In genomic region chr22:30426395-30427353, GRCh38 we compare ENCODE assay signal across 8 cellular contexts. TPM values are rescaled to one million over a fixed set of nuclear protein-coding genes. Genes with fewer than 3 reads are reported as not detected.
A peak's percentile ranks its signal among the peaks of the same experiment; 100 is the strongest.
DNase-seq lines count a peak whose midpoint lies in the region; ATAC-seq and TF ChIP-seq lines count a peak whose summit lies in the region.

No MANE protein-coding gene starts in this region.

- DNase-seq in Daoy (ENCODE audit: low read depth) (peak; percentile 88), NB4 (ENCODE audit: low read depth) (peak; percentile 80), cardiac muscle cell (ENCODE audit: low read depth in 1 of 2, low spot score in 1 of 2) (peak; percentile 72 to 78), pons (ENCODE audit: low spot score) (peak; percentile 58), tibial nerve (ENCODE audit: low spot score in 2 of 2) (peak; percentile 46 to 77)
- peak; percentile 86 for DNase-seq in activated naive CD8-positive, alpha-beta T cell treated with anti-CD3 and anti-CD28 coated beads for 36 hours

- peak overlapping the region; percentile 75 for H3K9ac ChIP-seq in SU-DHL-6 (ENCODE audit: low read length)

- H3K9me3 ChIP-seq in SU-DHL-6 (ENCODE audit: insufficient read depth, low read length) (no peaks in the 10 kb centered on the region), cardiac muscle cell (ENCODE audit: low read depth) (no peaks in the 10 kb centered on the region), tibial nerve (no peaks in the 10 kb centered on the region)

- TF ChIP-seq POLR2A in NB4 (IDR thresholded peaks at IDR 0.05; ENCODE audit: extremely low read depth, insufficient read length) (no peak), tibial nerve (IDR thresholded peaks at IDR 0.05) (no peak)

- no peaks in the 10 kb centered on the region for H4K20me1 ChIP-seq in SU-DHL-6 (ENCODE audit: low read depth, low read length)

- no peak for ATAC-seq in HG02571 (IDR thresholded peaks at IDR 0.05; ENCODE audit: unreplicated experiment)

- H3K36me3 ChIP-seq in SU-DHL-6 (ENCODE audit: low read length), result no peaks in the 10 kb centered on the region
- peaks cover 4% of the 10 kb centered on the region for H3K36me3 ChIP-seq in cardiac muscle cell
- H3K36me3 ChIP-seq in tibial nerve, result no peaks in the 10 kb centered on the region

- peak overlapping the region; percentile 91 for H3K4me3 Mint-ChIP-seq in activated naive CD8-positive, alpha-beta T cell treated with anti-CD3 and anti-CD28 coated beads for 36 hours

- WGBS in tibial nerve, 2 donors, result 34 to 42% methylated on average over 23 to 28 of the region's 29 CpGs

- H3K9me2 ChIP-seq in SU-DHL-6 (replicated peaks; ENCODE audit: insufficient read depth, low read length), result no peaks in the 10 kb centered on the region

- peaks cover 34% of the 10 kb centered on the region for H3K4me1 Mint-ChIP-seq in activated naive CD8-positive, alpha-beta T cell treated with anti-CD3 and anti-CD28 coated beads for 36 hours

- H3K4me1 ChIP-seq in cardiac muscle cell (ENCODE audit: low read depth), result peaks cover 11% of the 10 kb centered on the region
- H3K4me1 ChIP-seq in tibial nerve, result peaks cover 6 to 41% (median 27%) of the 10 kb centered on the region in 4 donors

- peaks cover 14% of the 10 kb centered on the region; the same call in 1 of the 2 replicates for H3F3A ChIP-seq in SU-DHL-6 (ENCODE audit: insufficient read depth)

- H2AFZ ChIP-seq in SU-DHL-6 (ENCODE audit: low read depth, low read length, severe bottlenecking), result no peak overlapping the region

- H3K79me2 ChIP-seq in SU-DHL-6 (ENCODE audit: insufficient read depth, low read length), result peaks cover 5% of the 10 kb centered on the region; the same call in 1 of the 2 replicates

- H3K27me3 Mint-ChIP-seq in activated naive CD8-positive, alpha-beta T cell treated with anti-CD3 and anti-CD28 coated beads for 36 hours, result no peaks in the 10 kb centered on the region

- peak in 1 of 2 donors; percentile 63 for TF ChIP-seq EP300 in tibial nerve (IDR thresholded peaks at IDR 0.05)

- TF ChIP-seq CTCF in NB4 (IDR thresholded peaks at IDR 0.05; ENCODE audit: low read depth, low read length), result peak; percentile 50
- TF ChIP-seq CTCF in SU-DHL-6 (IDR thresholded peaks at IDR 0.05; ENCODE audit: insufficient read depth, low read length, poor library complexity, severe bottlenecking), result peak; percentile 35
- TF ChIP-seq CTCF in cardiac muscle cell (IDR thresholded peaks at IDR 0.05; ENCODE audit: low read depth, low read length), result peak; percentile 73
- peak; percentile 43 to 65 (median 53) for TF ChIP-seq CTCF in tibial nerve (IDR thresholded peaks at IDR 0.05)

- H3K9me3 Mint-ChIP-seq in activated naive CD8-positive, alpha-beta T cell treated with anti-CD3 and anti-CD28 coated beads for 36 hours, result no peaks in the 10 kb centered on the region

- H3K27ac Mint-ChIP-seq in activated naive CD8-positive, alpha-beta T cell treated with anti-CD3 and anti-CD28 coated beads for 36 hours, result peak overlapping the region; percentile 95

- peak overlapping the region; percentile 97 for H3K4me2 ChIP-seq in SU-DHL-6 (ENCODE audit: low read depth, low read length, poor library complexity, severe bottlenecking)

- H3K27me3 ChIP-seq in SU-DHL-6 (ENCODE audit: low read length), result no peaks in the 10 kb centered on the region
- H3K27me3 ChIP-seq in cardiac muscle cell, result no peaks in the 10 kb centered on the region
- no peaks in the 10 kb centered on the region for H3K27me3 ChIP-seq in tibial nerve

- H3K4me3 ChIP-seq in NB4 (ENCODE audit: low read depth, low read length), result peak overlapping the region; percentile 72
- H3K4me3 ChIP-seq in SU-DHL-6 (ENCODE audit: insufficient read depth, low read length, poor library complexity, severe bottlenecking), result peak overlapping the region; percentile 79
- peak overlapping the region; percentile 58 for H3K4me3 ChIP-seq in cardiac muscle cell
- H3K4me3 ChIP-seq in tibial nerve, result peak overlapping the region; percentile 59 to 81 (median 60)

- H3K27ac ChIP-seq in SU-DHL-6 (ENCODE audit: low read depth, low read length) (peak overlapping the region; percentile 70), cardiac muscle cell (no peak overlapping the region), tibial nerve (peak overlapping the region in 3 of 4 donors; percentile 69 to 84 (median 80))

- peaks cover 38% of the 10 kb centered on the region for H3K36me3 Mint-ChIP-seq in activated naive CD8-positive, alpha-beta T cell treated with anti-CD3 and anti-CD28 coated beads for 36 hours

RNA-seq across cellular contexts. Expression of gene MTFP1, which starts 1.1 kb away (rescaled TPM):
- total RNA-seq in Daoy (2014; rRNA removed; shearing (Covaris generic)), result 57.8 and 84.1 TPM in 2 replicates
- total RNA-seq in activated naive CD8-positive, alpha-beta T cell treated with anti-CD3 and anti-CD28 coated beads for 36 hours, result 100 to 1,000 TPM; 109 to 114 TPM
- total RNA-seq in cardiac muscle cell (39.3 and 73.4 TPM in 2 replicates), tibial nerve (10 to 100 TPM in 2 of 4 donors, 1 to 10 TPM in 2; 2.2 to 12.7 (median 7.3) TPM)
- polyA plus RNA-seq in cardiac muscle cell, result 64.8 and 100.0 TPM in 2 replicates

RNA-seq across cellular contexts. Expression of gene SEC14L2, which starts 29.9 kb away (rescaled TPM):
- 9.5 and 12.7 TPM in 2 replicates for total RNA-seq in Daoy (2014; rRNA removed; shearing (Covaris generic))
- total RNA-seq in activated naive CD8-positive, alpha-beta T cell treated with anti-CD3 and anti-CD28 coated beads for 36 hours, result 1 to 10 TPM; 9.1 to 9.4 TPM
- 2.2 and 2.9 TPM in 2 replicates for total RNA-seq in cardiac muscle cell
- 11.2 and 13.9 TPM in 2 replicates for polyA plus RNA-seq in cardiac muscle cell
- total RNA-seq in tibial nerve, result 10 to 100 TPM; 10.0 to 29.1 (median 12.4) TPM

RNA-seq across cellular contexts. Expression of gene RNF215, which starts 39.5 kb away (rescaled TPM):
- total RNA-seq in Daoy (2014; rRNA removed; shearing (Covaris generic)), result 9.8 and 19.2 TPM in 2 replicates
- total RNA-seq in activated naive CD8-positive, alpha-beta T cell treated with anti-CD3 and anti-CD28 coated beads for 36 hours, result 1 to 10 TPM; 3.3 to 3.9 TPM
- total RNA-seq in cardiac muscle cell (30.4 and 39.8 TPM in 2 replicates), tibial nerve (10 to 100 TPM; 19.9 to 42.4 (median 25.2) TPM)
- polyA plus RNA-seq in cardiac muscle cell, result 9.5 and 13.1 TPM in 2 replicates

RNA-seq across cellular contexts. Expression of gene SEC14L3, which starts 45.1 kb away (rescaled TPM):
- total RNA-seq in Daoy (2014; rRNA removed; shearing (Covaris generic)), result not detected in 2 replicates
- total RNA-seq in activated naive CD8-positive, alpha-beta T cell treated with anti-CD3 and anti-CD28 coated beads for 36 hours, result not detected
- not detected in 2 replicates for total RNA-seq in cardiac muscle cell
- polyA plus RNA-seq in cardiac muscle cell, result not detected in 2 replicates
- total RNA-seq in tibial nerve, result not detected
